Comparison of ENCODE assay signal across 19 cellular contexts in genomic region chr3:124881976-124882697, GRCh38. TPM values are rescaled to one million over a fixed set of nuclear protein-coding genes. Genes with fewer than 3 reads are reported as not detected.
DNase-seq lines count a peak whose midpoint lies in the region; ATAC-seq and TF ChIP-seq lines count a peak whose summit lies in the region.
"Had no signal": no experiment of that assay in that cellular context is flagged by ENCODE, and none has a peak within 500 bp of the region (broad histone marks: within the 10 kb centered on the region; RNA-seq: fewer than 3 reads in every experiment).

No MANE protein-coding gene starts in this region.

- H2AFZ ChIP-seq in neural progenitor cell (replicated peaks) = no peak overlapping the region

- peak overlapping the region; percentile 17 for H3K4me3 Mint-ChIP-seq in neural progenitor cell
- H3K4me3 Mint-ChIP-seq: activated naive CD8-positive, alpha-beta T cell; activated T-cell treated with anti-CD3 and anti-CD28 coated beads, Interleukin-2, amount 50 U/mL, for 4 hours; immature natural killer cell; stimulated activated naive CD8-positive, alpha-beta T cell treated with anti-CD3 and anti-CD28 coated beads, Interleukin-15, amount 100 ng/mL, for 72 hours had no signal

- H3K27ac ChIP-seq in coronary artery (peak overlapping the region; percentile 43 to 75), neural progenitor cell (peak overlapping the region; percentile 95)

- peak overlapping the region; percentile 83 for H3K4me2 ChIP-seq in neural progenitor cell

- no peak for TF ChIP-seq CTCF in coronary artery (IDR thresholded peaks at IDR 0.05)
- no peak for TF ChIP-seq CTCF in neural progenitor cell (IDR thresholded peaks at IDR 0.05)

- peaks cover 51% of the 10 kb centered on the region for H3F3A ChIP-seq in neural progenitor cell (ENCODE audit: low read depth)

- H3K36me3 Mint-ChIP-seq in neural progenitor cell = no peaks in the 10 kb centered on the region
- H3K36me3 Mint-ChIP-seq: activated naive CD8-positive, alpha-beta T cell; immature natural killer cell had no signal

- no peaks in the 10 kb centered on the region for H3K9me3 ChIP-seq in neural progenitor cell (ENCODE audit: low read depth)
- H3K9me3 ChIP-seq: mucosa of descending colon had no signal

- H4K20me1 ChIP-seq in neural progenitor cell (ENCODE audit: low read depth) = peaks cover 42% of the 10 kb centered on the region

- H3K4me3 ChIP-seq in coronary artery (peak overlapping the region; percentile 18), neural progenitor cell (peak overlapping the region; percentile 22)
- H3K4me3 ChIP-seq: mucosa of descending colon had no signal

- DNase-seq in EH (ENCODE audit: low read depth) (peak; percentile 58), NCI-H226 (peak; percentile 52), coronary artery (ENCODE audit: low spot score) (no peak), neural progenitor cell (ENCODE audit: low spot score) (no peak), GM19240 (ENCODE audit: insufficient read length, low spot score) (no peak), ACHN (no peak)
- DNase-seq in stimulated activated CD8-positive, alpha-beta memory T cell treated with anti-CD3 and anti-CD28 coated beads, Interleukin-4, amount 100 ng/mL, for 48 hours = no peak
- DNase-seq: activated CD4-positive, alpha-beta T cell treated with anti-CD3 and anti-CD28 coated beads, Interleukin-2, amount 50 U/mL, for 48 hours; activated T-cell treated with anti-CD3 and anti-CD28 coated beads, Interleukin-2, amount 50 U/mL, for 4 hours; immature natural killer cell; mucosa of descending colon; NCI-H1694 treated with DMSO at 0.1 percent for 48 hours; NCI-H524; OCI-M1; stimulated activated CD4-positive, alpha-beta T cell treated with anti-CD3 and anti-CD28 coated beads, Interleukin-12 subunit alpha, Interleukin-12 subunit beta, amount 100 ng/mL, for 4 hours; stimulated activated naive CD8-positive, alpha-beta T cell treated with anti-CD3 and anti-CD28 coated beads, Interleukin-15, amount 100 ng/mL, for 72 hours had no signal

- no peaks in the 10 kb centered on the region for H3K27me3 ChIP-seq in neural progenitor cell

- no peak for ATAC-seq in GM19397 (IDR thresholded peaks at IDR 0.05; ENCODE audit: unreplicated experiment)
- ATAC-seq: activated T-cell treated with anti-CD3 and anti-CD28 coated beads, Interleukin-2, amount 50 U/mL, for 4 hours; mucosa of descending colon; stimulated activated naive CD8-positive, alpha-beta T cell treated with anti-CD3 and anti-CD28 coated beads, Interleukin-15, amount 100 ng/mL, for 72 hours had no signal

- peaks cover 38% of the 10 kb centered on the region for H3K4me1 ChIP-seq in neural progenitor cell

- in situ Hi-C loops in ACHN (cut with HindIII; ENCODE audit: low pct_ligation_motif_present, low pct_unique_long_range_greater_than_20kb, low sequenced_read_pairs) = no loop called here

- H3K4me1 Mint-ChIP-seq in neural progenitor cell = peaks cover 60% of the 10 kb centered on the region

- H3K9ac ChIP-seq in neural progenitor cell = no peak overlapping the region

- H3K27me3 Mint-ChIP-seq in neural progenitor cell (ENCODE audit: insufficient read depth, low read depth) = peaks cover 6% of the 10 kb centered on the region

- no peaks in the 10 kb centered on the region for H3K36me3 ChIP-seq in neural progenitor cell

- no peaks in the 10 kb centered on the region for H3K9me3 Mint-ChIP-seq in neural progenitor cell
- H3K9me3 Mint-ChIP-seq: activated T-cell treated with anti-CD3 and anti-CD28 coated beads, Interleukin-2, amount 50 U/mL, for 4 hours; immature natural killer cell; stimulated activated naive CD8-positive, alpha-beta T cell treated with anti-CD3 and anti-CD28 coated beads, Interleukin-15, amount 100 ng/mL, for 72 hours had no signal

- peaks cover 76% of the 10 kb centered on the region for H3K79me2 ChIP-seq in neural progenitor cell (ENCODE audit: low read depth)

- H3K27ac Mint-ChIP-seq in neural progenitor cell = no peak overlapping the region
- H3K27ac Mint-ChIP-seq: activated naive CD8-positive, alpha-beta T cell; immature natural killer cell; stimulated activated naive CD8-positive, alpha-beta T cell treated with anti-CD3 and anti-CD28 coated beads, Interleukin-15, amount 100 ng/mL, for 72 hours had no signal

RNA-seq across cellular contexts. Expression of gene ITGB5, which starts 5.0 kb away (rescaled TPM):
- total RNA-seq in neural progenitor cell (ENCODE audit: low replicate concordance) = 55.8 and 108 TPM in 2 replicates

RNA-seq across cellular contexts. Expression of gene MUC13, which starts 52.4 kb away (rescaled TPM):
- not detected in 2 replicates for total RNA-seq in neural progenitor cell (ENCODE audit: low replicate concordance)
- total RNA-seq: endothelial cell of umbilical vein had no signal

Comparison
In these comparisons a context has a peak if more than half of its experiments do, and no peak if none do; other contexts are left out.
1. DNase-seq: peak in EH (single experiment) and NCI-H226 (single experiment); none in coronary artery (single experiment), neural progenitor cell (single experiment), stimulated activated CD8-positive, alpha-beta memory T cell treated with anti-CD3 and anti-CD28 coated beads, Interleukin-4, amount 100 ng/mL, for 48 hours (single experiment), GM19240 (single experiment) and ACHN (single experiment).